20 cellular contexts compared by ENCODE assay signal in the genomic region with DNA sequence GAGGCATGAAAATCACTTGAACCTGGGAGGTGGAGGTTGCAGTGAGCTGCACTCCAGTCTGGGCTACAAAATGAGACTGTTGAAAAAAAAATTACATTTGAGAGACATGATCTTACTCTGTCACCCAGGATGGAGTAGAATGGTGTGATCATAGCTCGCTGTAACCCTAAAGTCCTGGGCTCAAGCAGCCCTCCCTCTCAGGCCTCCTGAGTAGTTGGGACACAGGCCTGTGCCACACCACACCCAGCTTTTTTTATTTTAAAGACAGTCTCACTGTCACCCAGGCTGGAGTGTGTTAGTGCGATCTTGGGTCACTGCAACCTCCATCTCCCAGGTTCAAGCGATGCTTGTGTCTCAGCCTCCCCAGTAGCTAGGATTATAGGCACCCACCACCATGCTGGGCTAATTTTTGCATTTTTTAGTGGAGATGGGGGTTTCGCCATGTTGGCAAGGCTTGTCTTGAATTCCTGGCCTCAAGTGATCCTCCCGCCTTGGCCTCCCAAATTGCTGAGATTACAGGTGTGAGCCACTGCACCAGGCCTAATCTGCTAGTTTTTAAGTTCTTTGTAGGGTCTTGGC. TPM values are rescaled to one million over a fixed set of nuclear protein-coding genes. Genes with fewer than 3 reads are reported as not detected.
DNase-seq lines count a peak whose midpoint lies in the region; ATAC-seq, FAIRE-seq and TF ChIP-seq lines count a peak whose summit lies in the region.
"Had no signal": no experiment of that assay in that cellular context is flagged by ENCODE, and none has a peak within 500 bp of the region (broad histone marks: within the 10 kb centered on the region; RNA-seq: fewer than 3 reads in every experiment).

No MANE protein-coding gene starts in this region.

- no peak overlapping the region for H2AK5ac ChIP-seq in H1 (ENCODE audit: low read depth, low read length)

- no peak overlapping the region for H2BK15ac ChIP-seq in H1 (ENCODE audit: low read length)

- no peak overlapping the region for H2BK120ac ChIP-seq in H1 (replicated peaks; ENCODE audit: low read depth, low read length)

- H2BK20ac ChIP-seq in H1 (ENCODE audit: low read length) = no peak overlapping the region

- H3K9me2 ChIP-seq in Loucy (replicated peaks; ENCODE audit: low read depth, low read length) = no peaks in the 10 kb centered on the region

- CTCF ChIA-PET in H1 (lab: Charles Lee; ENCODE audit: partially characterized antibody) = interaction anchor here (0.7 to 1.0 kb wide), 2 partner anchors 12 to 57 kb away, joined by 3 read pairs; no protein-coding TSS in a partner anchor

- H3K36me3 Mint-ChIP-seq in natural killer cell (peaks cover 16% of the 10 kb centered on the region), type B pancreatic cell (peaks cover 48% of the 10 kb centered on the region)
- H3K36me3 Mint-ChIP-seq in natural killer cell treated with Interleukin-12 subunit alpha and Interleukin-12 subunit beta and Interleukin-15 and Interleukin-18, amount 100 ng/mL, for 72 hours = peaks cover 39% of the 10 kb centered on the region

- H4K5ac ChIP-seq in H1 (ENCODE audit: insufficient read length, low read depth, low read length) = no peak overlapping the region

- H3K4me2 ChIP-seq in Loucy (ENCODE audit: low read depth, low read length, poor library complexity, severe bottlenecking) (peak overlapping the region; percentile 13), H1 (ENCODE audit: insufficient read depth in 1 of 2, low read depth in 2 of 2, low read length in 2 of 2) (no peak overlapping the region)

- H3K9me3 ChIP-seq in Loucy (ENCODE audit: insufficient read depth, low read depth, low read length) = no peaks in the 10 kb centered on the region
- H3K9me3 ChIP-seq in H1 (ENCODE audit: insufficient read depth in 2 of 2, low read depth in 1 of 2, low read length in 1 of 2) = no peaks in the 10 kb centered on the region
- H3K9me3 ChIP-seq: gastrocnemius medialis, pancreas had no signal

- H3K4me1 ChIP-seq in Loucy (ENCODE audit: insufficient read depth, low read length, poor library complexity, severe bottlenecking) (peaks cover 13% of the 10 kb centered on the region), H1 (replicated peaks in 1 of 4; ENCODE audit: control insufficient read depth in 3 of 4, insufficient read depth in 4 of 4, low read length in 3 of 4) (peaks cover 0 to 1% (median 0%) of the 10 kb centered on the region in 4 experiments; a peak in 1 of 7 replicates)

- H4K91ac ChIP-seq in H1 (replicated peaks; ENCODE audit: insufficient read length, low read length) = no peak overlapping the region

- no peak overlapping the region for H3K4ac ChIP-seq in H1 (replicated peaks; ENCODE audit: insufficient read length, low read depth, low read length)

- no peak for ATAC-seq in natural killer cell
- no peak for ATAC-seq in natural killer cell treated with Interleukin-12 subunit alpha and Interleukin-12 subunit beta and Interleukin-15 and Interleukin-18, amount 100 ng/mL, for 72 hours
- ATAC-seq in HG03442 (IDR thresholded peaks at IDR 0.05; ENCODE audit: unreplicated experiment) = no peak
- ATAC-seq in GM19395 (IDR thresholded peaks at IDR 0.05; ENCODE audit: unreplicated experiment) = no peak
- ATAC-seq: gastrocnemius medialis, T-cell had no signal

- H3K14ac ChIP-seq in H1 (ENCODE audit: insufficient read length) = no peak overlapping the region

- H2BK5ac ChIP-seq in H1 (ENCODE audit: low read depth, low read length) = no peak overlapping the region

- peaks cover 1% of the 10 kb centered on the region for H3K23me2 ChIP-seq in H1 (ENCODE audit: low read depth, low read length)

- DNase-seq in natural killer cell (no peak), H1 (ENCODE audit: low read depth in 1 of 2, low spot score in 2 of 2) (no peak), type B pancreatic cell (ENCODE audit: extremely low spot score, unreplicated experiment) (no peak), ureter (ENCODE audit: low spot score) (no peak)
- DNase-seq in natural killer cell treated with Interleukin-12 subunit alpha and Interleukin-12 subunit beta and Interleukin-15 and Interleukin-18, amount 100 ng/mL, for 72 hours (ENCODE audit: low spot score) = no peak
- DNase-seq: activated effector memory CD4-positive, alpha-beta T cell treated with anti-CD3 and anti-CD28 coated beads, Interleukin-2, amount 50 U/mL, for 16 hours; aorta; cortex of kidney; gastrocnemius medialis; GDM1; NCI-H1417; pancreas; stimulated activated CD4-positive, alpha-beta T cell treated with anti-CD3 and anti-CD28 coated beads, Interleukin-2, amount 100 ng/mL, for 48 hours; T-cell had no signal

- H2BK12ac ChIP-seq in H1 (ENCODE audit: low read depth, low read length) = no peak overlapping the region

- H4K20me1 ChIP-seq in Loucy (ENCODE audit: insufficient read depth, low read length, poor library complexity, severe bottlenecking) (peaks cover 67% of the 10 kb centered on the region), H1 (replicated peaks in 1 of 2; ENCODE audit: control insufficient read depth in 1 of 2, insufficient read depth in 2 of 2, low read length in 2 of 2) (peaks cover 7 to 19% of the 10 kb centered on the region in 2 experiments)

- peak; percentile 81 to 83 for TF ChIP-seq POLR2A in H1 (IDR thresholded peaks at IDR 0.05; ENCODE audit: control extremely low read depth in 1 of 2, low read depth in 2 of 2, low read length in 2 of 2)

- TF ChIP-seq EP300 in H1 (IDR thresholded peaks at IDR 0.05; ENCODE audit: borderline replicate concordance in 1 of 2, low read depth in 2 of 2, low read length in 2 of 2) = no peak

- FAIRE-seq in H1 (lab: Jason Lieb, UNC) = no peak
- FAIRE-seq: H54, pancreas, RCC 7860 had no signal

- no peak overlapping the region for H3K4me3 Mint-ChIP-seq in natural killer cell
- no peak overlapping the region for H3K4me3 Mint-ChIP-seq in natural killer cell treated with Interleukin-12 subunit alpha and Interleukin-12 subunit beta and Interleukin-15 and Interleukin-18, amount 100 ng/mL, for 72 hours
- no peak overlapping the region for H3K4me3 Mint-ChIP-seq in type B pancreatic cell
- H3K4me3 Mint-ChIP-seq: T-cell had no signal

- H3F3A ChIP-seq in Loucy (ENCODE audit: low read depth) = no peaks in the 10 kb centered on the region

- TF ChIP-seq RAD21 in H1 (IDR thresholded peaks at IDR 0.05 in 1 of 2, conservative IDR thresholded peaks at IDR 0.05 in 1 of 2; ENCODE audit: low read depth in 2 of 2, low read length in 2 of 2) = no peak

- peaks cover 27 to 29% of the 10 kb centered on the region in 2 donors for H3K4me1 Mint-ChIP-seq in natural killer cell
- peaks cover 15 to 30% of the 10 kb centered on the region in 2 donors for H3K4me1 Mint-ChIP-seq in natural killer cell treated with Interleukin-12 subunit alpha and Interleukin-12 subunit beta and Interleukin-15 and Interleukin-18, amount 100 ng/mL, for 72 hours (ENCODE audit: low read depth in 2 of 2)
- H3K4me1 Mint-ChIP-seq in type B pancreatic cell (ENCODE audit: unreplicated experiment) = peaks cover 18% of the 10 kb centered on the region

- H3K79me1 ChIP-seq in H1 (ENCODE audit: low read depth, low read length) = no peaks in the 10 kb centered on the region

- H3K79me2 ChIP-seq in Loucy (ENCODE audit: insufficient read depth, low read length) = peaks cover 66% of the 10 kb centered on the region
- H3K79me2 ChIP-seq in H1 (ENCODE audit: control insufficient read depth in 1 of 2, insufficient read depth in 2 of 2, low read length in 2 of 2) = peaks cover 5 to 24% of the 10 kb centered on the region in 2 experiments; a peak in 3 of 4 replicates

- no peaks in the 10 kb centered on the region for H3K27me3 ChIP-seq in Loucy (ENCODE audit: insufficient read depth, low read length, poor library complexity, severe bottlenecking)
- H3K27me3 ChIP-seq in H1 (replicated peaks in 1 of 4; ENCODE audit: control insufficient read depth in 3 of 4, extremely low read depth in 1 of 4, insufficient read depth in 3 of 4, low read length in 3 of 4) = no peaks in the 10 kb centered on the region
- H3K27me3 ChIP-seq: gastrocnemius medialis, pancreas had no signal

- H3K27ac Mint-ChIP-seq in natural killer cell = peak overlapping the region in 1 of 2 donors; percentile 21
- no peak overlapping the region for H3K27ac Mint-ChIP-seq in natural killer cell treated with Interleukin-12 subunit alpha and Interleukin-12 subunit beta and Interleukin-15 and Interleukin-18, amount 100 ng/mL, for 72 hours
- H3K27ac Mint-ChIP-seq in type B pancreatic cell = peak overlapping the region; percentile 48
- H3K27ac Mint-ChIP-seq: T-cell had no signal

- no peaks in the 10 kb centered on the region for H3K27me3 Mint-ChIP-seq in natural killer cell (ENCODE audit: low read depth in 2 of 2)
- no peaks in the 10 kb centered on the region for H3K27me3 Mint-ChIP-seq in natural killer cell treated with Interleukin-12 subunit alpha and Interleukin-12 subunit beta and Interleukin-15 and Interleukin-18, amount 100 ng/mL, for 72 hours
- H3K27me3 Mint-ChIP-seq in type B pancreatic cell = no peaks in the 10 kb centered on the region
- H3K27me3 Mint-ChIP-seq: T-cell had no signal

- H3K9me3 Mint-ChIP-seq in natural killer cell (no peaks in the 10 kb centered on the region), type B pancreatic cell (no peaks in the 10 kb centered on the region)
- H3K9me3 Mint-ChIP-seq in natural killer cell treated with Interleukin-12 subunit alpha and Interleukin-12 subunit beta and Interleukin-15 and Interleukin-18, amount 100 ng/mL, for 72 hours = no peaks in the 10 kb centered on the region
- H3K9me3 Mint-ChIP-seq: T-cell had no signal

- H3K18ac ChIP-seq in H1 (ENCODE audit: extremely low read depth, low read length) = 0 out of 2 replicates have a peak overlapping the region, but pooled peaks have one; percentile 39

- no peak overlapping the region for H2AFZ ChIP-seq in Loucy (ENCODE audit: low read length)
- no peak overlapping the region for H2AFZ ChIP-seq in H1 (ENCODE audit: low read length)

- H3K27ac ChIP-seq in H1 (ENCODE audit: low read depth, low read length) = no peak overlapping the region
- H3K27ac ChIP-seq: epithelial cell of prostate, gastrocnemius medialis, pancreas had no signal

- H3K36me3 ChIP-seq in Loucy (ENCODE audit: insufficient read depth, low read length) = peaks cover 65% of the 10 kb centered on the region
- H3K36me3 ChIP-seq in H1 (ENCODE audit: control insufficient read depth in 2 of 4, insufficient read depth in 4 of 4, low read length in 3 of 4) = peaks cover 33 to 77% (median 70%) of the 10 kb centered on the region in 4 experiments

- TF ChIP-seq CTCF in natural killer cell (IDR thresholded peaks at IDR 0.05) (peak; percentile 4), Loucy (conservative IDR thresholded peaks at IDR 0.05; ENCODE audit: low read length) (no peak), H1 (IDR thresholded peaks at IDR 0.05; ENCODE audit: control extremely low read depth in 1 of 3, insufficient read depth in 1 of 3, low read depth in 1 of 3, low read length in 3 of 3) (no peak), type B pancreatic cell (conservative IDR thresholded peaks at IDR 0.05) (no peak)

- H3K23ac ChIP-seq in H1 (ENCODE audit: insufficient read length) = no peak overlapping the region

- H4K8ac ChIP-seq in H1 (ENCODE audit: extremely low read depth, insufficient read depth, low read length) = peak overlapping the region; percentile 35; the same call in 1 of the 2 replicates

- H3K4me3 ChIP-seq in Loucy (ENCODE audit: low read length, poor library complexity, severe bottlenecking) (no peak overlapping the region), H1 (ENCODE audit: extremely low read depth in 1 of 4, insufficient read depth in 2 of 4, low read depth in 3 of 4, low read length in 4 of 4) (no peak overlapping the region)
- H3K4me3 ChIP-seq: gastrocnemius medialis, pancreas had no signal

- WGBS in H1 (ENCODE audit: extremely low coverage in 1 of 2, insufficient coverage in 1 of 2, insufficient read length in 1 of 2, insufficient replicate concordance in 2 of 2, low coverage in 1 of 2, low lambda C conversion rate in 2 of 2, missing lambda C conversion rate in 1 of 2), 2 experiments = 91% methylated on average over 5 of the region's 5 CpGs; no CpG with 5 or more reads in 1 of the 2 experiments

- POLR2A ChIA-PET in H1 (lab: Charles Lee; ENCODE audit: partially characterized antibody) = interaction anchor here (0.7 to 9.1 kb wide), 10 partner anchors 8 to 760 kb away, joined by 3 to 145 read pairs (median 4); a partner anchor contains a TSS

- H3K56ac ChIP-seq in H1 (replicated peaks; ENCODE audit: insufficient read length, low read depth, low read length) = no peak overlapping the region

- intact Hi-C loops in natural killer cell (cut with micrococcal nuclease) = no loop called here

- H3K9ac ChIP-seq in Loucy (ENCODE audit: low read depth, low read length, poor library complexity, severe bottlenecking) (no peak overlapping the region), H1 (replicated peaks in 1 of 4; ENCODE audit: extremely low read depth in 1 of 4, low read depth in 3 of 4, low read length in 3 of 4) (no peak overlapping the region)

RNA-seq across cellular contexts. Expression of a gene that starts 6.1 kb away (rescaled TPM):
- total RNA-seq in natural killer cell = 1,000 to 10,000 TPM; 1,074 to 1,354 (median 1,315) TPM
- 1,000 to 10,000 TPM in 1 of 2 donors, 100 to 1,000 TPM in 1; 892 to 1,061 TPM for total RNA-seq in natural killer cell treated with Interleukin-12 subunit alpha and Interleukin-12 subunit beta and Interleukin-15 and Interleukin-18, amount 100 ng/mL, for 72 hours
- 2,726 and 2,822 TPM in 2 replicates for total RNA-seq in H1 (2021; fragmentation: NEBNext Ultra II Directional; extraction: Animal tissue kit (Norgen Biotek cat#: 25700))
- polyA plus RNA-seq in H1 (2011; rRNA removed) = 1,045 and 2,162 TPM in 2 replicates
- polyA plus RNA-seq in H1 (2011; cell fraction: cytosol; rRNA removed) = 3,009 TPM
- 715 TPM for polyA plus RNA-seq in H1 (2011; cell fraction: nucleus; rRNA removed)
- polyA plus RNA-seq in H1 (2012, experiment 1 of 2) = 2,130 to 2,833 TPM (median 2,413 TPM) in 4 replicates
- polyA plus RNA-seq in H1 (2012, experiment 2 of 2) = 1,665 TPM
- polyA plus RNA-seq in H1 (2013, experiment 1 of 2) = 4,908 TPM
- 4,894 TPM for polyA plus RNA-seq in H1 (2013, experiment 2 of 2)
- polyA minus RNA-seq in H1 (2011; rRNA and poly(A)+ RNA removed) = 503 and 871 TPM in 2 replicates
- 605 TPM for polyA minus RNA-seq in H1 (2011; cell fraction: cytosol; rRNA and poly(A)+ RNA removed)
- 391 TPM for polyA minus RNA-seq in H1 (2011; cell fraction: nucleus; rRNA and poly(A)+ RNA removed)
- 2,407 and 2,778 TPM in 2 replicates for total RNA-seq in type B pancreatic cell (ENCODE audit: low replicate concordance)
- 2,182 TPM for total RNA-seq in ureter
